8 cellular contexts compared by ENCODE assay signal in genomic region chr3:98812851-98813374, GRCh38. TPM values are rescaled to one million over a fixed set of nuclear protein-coding genes. Genes with fewer than 3 reads are reported as not detected.
A peak's percentile ranks its signal among the peaks of the same experiment; 100 is the strongest.
DNase-seq lines count a peak whose midpoint lies in the region; ATAC-seq, FAIRE-seq and TF ChIP-seq lines count a peak whose summit lies in the region.

No MANE protein-coding gene starts in this region.

- H3K36me3 ChIP-seq in Panc1 (ENCODE audit: control insufficient read depth, insufficient read depth, low read length) = peaks cover 6% of the 10 kb centered on the region

- TF ChIP-seq CTCF in A549 (IDR thresholded peaks at IDR 0.05) (peak; percentile 76), GM13977 (IDR thresholded peaks at IDR 0.05; ENCODE audit: extremely low read depth, insufficient read depth, missing control alignments) (peak; percentile 52), Panc1 (IDR thresholded peaks at IDR 0.05) (peak; percentile 68)

- peak overlapping the region; percentile 73 to 82; a peak in 5 of 6 replicates for H3K27ac ChIP-seq in A549
- no peak overlapping the region for H3K27ac ChIP-seq in Panc1 (ENCODE audit: low read length)

- peak; percentile 66 to 85 for ATAC-seq in A549
- peak; percentile 43 for ATAC-seq in HG03520 (IDR thresholded peaks at IDR 0.05; ENCODE audit: unreplicated experiment)
- peak; percentile 76; the same call in 1 of the 2 replicates for ATAC-seq in Panc1

- H3K4me2 ChIP-seq in A549 = peak overlapping the region; percentile 69

- no peak overlapping the region for H3K4me3 ChIP-seq in A549
- H3K4me3 ChIP-seq in Panc1 (ENCODE audit: low read depth in 2 of 2, low read length in 2 of 2) = no peak overlapping the region

- H3K27me3 ChIP-seq in Panc1 (ENCODE audit: control insufficient read depth, insufficient read depth, low read length) = no peaks in the 10 kb centered on the region

- BruUV-seq in Panc1 (replicated peaks; lab: Mats Ljungman, UMichigan) = no TSS peak

- FAIRE-seq in A549 (lab: Jason Lieb, UNC) = no peak

- WGBS in A549 (ENCODE audit: missing lambda C conversion rate) = 2% methylated on average over 5 of the region's 5 CpGs

- in situ Hi-C loops in GM13977 (cut with MboI; ENCODE audit: low pct_unique_long_range_greater_than_20kb, low sequenced_read_pairs, unreplicated experiment) = loop anchor here (10.0 to 25.0 kb wide), 5 partner anchors 182 to 949 kb away; partner anchors contain the start of gene GABRR3
- in situ Hi-C loops in Panc1 (cut with HindIII; ENCODE audit: low pct_unique_long_range_greater_than_20kb, low sequenced_read_pairs) = no loop called here

- POLR2A ChIA-PET in A549 (lab: Yijun Ruan, JAX) = no interaction called here
- POLR2A ChIA-PET in Panc1 (lab: Charles Lee) = no interaction called here

- intact Hi-C loops in Panc1 (cut with micrococcal nuclease; ENCODE audit: unreplicated experiment) = loop anchor here (2.0 kb wide), 2 partner anchors 210 to 218 kb away; no protein-coding TSS in a partner anchor

- TF ChIP-seq RAD21 in A549 (conservative IDR thresholded peaks at IDR 0.05 in 1 of 2, IDR thresholded peaks at IDR 0.05 in 1 of 2) = peak; percentile 45 to 62

- CTCF ChIA-PET in A549 (lab: Yijun Ruan, JAX) (interaction anchor here (0.7 to 8.7 kb wide), 14 partner anchors 11 to 289 kb away, joined by 3 to 111 read pairs (median 4); no protein-coding TSS in a partner anchor), Panc1 (lab: Charles Lee) (interaction anchor here (1.5 kb wide), 1 partner anchor 211 kb away, joined by 7 read pairs; no protein-coding TSS in a partner anchor)

- H3K9me3 ChIP-seq in A549 = no peaks in the 10 kb centered on the region
- no peaks in the 10 kb centered on the region for H3K9me3 ChIP-seq in Panc1 (ENCODE audit: control insufficient read depth, insufficient read depth, low read depth, low read length)

- no peak for TF ChIP-seq POLR2A in A549 (IDR thresholded peaks at IDR 0.05; ENCODE audit: low read length)

- DNase-seq in A549 (ENCODE audit: low read depth in 1 of 2, low spot score in 1 of 2) (peak; percentile 45 to 87), GM13977 (ENCODE audit: low spot score) (peak; percentile 20), Panc1 (ENCODE audit: low read depth, low spot score) (no peak), fibroblast of gingiva (ENCODE audit: low read depth) (peak; percentile 62), putamen (ENCODE audit: low spot score) (peak; percentile 41)
- DNase-seq in effector CD4-positive, alpha-beta T cell = no peak
- DNase-seq in activated T-cell treated with anti-CD3 and anti-CD28 coated beads, Interleukin-2, amount 50 U/mL, for 1 hour = no peak

- TF ChIP-seq EP300 in A549 (IDR thresholded peaks at IDR 0.05) = peak in 1 of 2 experiments; percentile 61; a peak in 2 of 5 replicates

- H3K4me1 ChIP-seq in A549 (peaks cover 78% of the 10 kb centered on the region), Panc1 (ENCODE audit: control insufficient read depth, insufficient read depth, low read length) (no peaks in the 10 kb centered on the region)

TF ChIP-seq in A549, 52 proteins besides CTCF, POLR2A, EP300 and RAD21:
- no peak for TF ChIP-seq ATOH8 (CRISPR knock-in tag; IDR thresholded peaks at IDR 0.05; ENCODE audit: low read depth)
- peak in 1 of 2 experiments; percentile 63; a peak in 3 of 5 replicates for TF ChIP-seq JUN (IDR thresholded peaks at IDR 0.05)
- TF ChIP-seq GATA3 (IDR thresholded peaks at IDR 0.05; ENCODE audit: borderline replicate concordance) = peak; percentile 39; the same call in 1 of the 2 replicates
- no peak for TF ChIP-seq NPAS2 (CRISPR knock-in tag; IDR thresholded peaks at IDR 0.05; ENCODE audit: borderline replicate concordance)
- TF ChIP-seq CEBPB (IDR thresholded peaks at IDR 0.05) = peak; percentile 97 to 99
- no peak for TF ChIP-seq HOXA7 (CRISPR knock-in tag; IDR thresholded peaks at IDR 0.05)
- peak; percentile 38; the same call in 1 of the 2 replicates for TF ChIP-seq KDM5A (IDR thresholded peaks at IDR 0.05)
- no peak for TF ChIP-seq FOXS1 (CRISPR knock-in tag; IDR thresholded peaks at IDR 0.05)
- no peak for TF ChIP-seq HOXB13 (CRISPR knock-in tag; IDR thresholded peaks at IDR 0.05; ENCODE audit: low read depth)
- TF ChIP-seq HES2 (IDR thresholded peaks at IDR 0.05) = peak; percentile 91
- TF ChIP-seq FOSL2 (IDR thresholded peaks at IDR 0.05) = no peak
- 0 out of 2 replicates have a peak, but pooled peaks have one; percentile 10 for TF ChIP-seq FOSL2 (CRISPR knock-in tag; IDR thresholded peaks at IDR 0.05)
- peak; percentile 71 for TF ChIP-seq MAX (IDR thresholded peaks at IDR 0.05)
- no peak for TF ChIP-seq EHF (CRISPR knock-in tag; IDR thresholded peaks at IDR 0.05)
- peak; percentile 54 for TF ChIP-seq SMC3 (IDR thresholded peaks at IDR 0.05)

RNA-seq across cellular contexts. Expression of gene ST3GAL6, which starts 49.8 kb away (rescaled TPM):
- polyA plus RNA-seq in A549 (2011; rRNA removed) (0.89 and 1.1 TPM in 2 replicates), A549 (2017; fragmentation: RNase III; extraction: RNeasy Plus Mini Kit Qiagen cat#74134 plus additional on column Dnase treatment) (0.90 to 1.4 TPM (median 0.94 TPM) in 3 replicates)
- 0.28 and 0.35 TPM in 2 replicates for polyA plus RNA-seq in A549 (2012; cell fraction: cytosol; rRNA removed)
- 0.22 and 0.42 TPM in 2 replicates for polyA plus RNA-seq in A549 (2012; cell fraction: nucleus; rRNA removed)
- polyA minus RNA-seq in A549 (2011; rRNA and poly(A)+ RNA removed) = 1.3 TPM in 1 of 2 replicates, not detected in the other
- 0.15 TPM for total RNA-seq in Panc1 (2021; ENCODE audit: unreplicated experiment)
- polyA plus RNA-seq in Panc1 (2012; ENCODE audit: insufficient read length) = not detected

Comparison
In these comparisons a context has a peak if more than half of its experiments do, and no peak if none do; other contexts are left out.
1. DNase-seq: peak in A549 (2 of 2), GM13977 (single experiment), fibroblast of gingiva (single experiment) and putamen (single experiment); none in Panc1 (single experiment), effector CD4-positive, alpha-beta T cell (single experiment) and activated T-cell treated with anti-CD3 and anti-CD28 coated beads, Interleukin-2, amount 50 U/mL, for 1 hour (single experiment).
2. Peak in every context shown above with its lines, with median percentiles within 50 percentile points of each other: ATAC-seq and CTCF ChIP-seq.